ENCODE assay signal across 8 cellular contexts in genomic region chr17:8079291-8080207, GRCh38. TPM values are rescaled to one million over a fixed set of nuclear protein-coding genes. Genes with fewer than 3 reads are reported as not detected.
DNase-seq lines count a peak whose midpoint lies in the region; ATAC-seq and TF ChIP-seq lines count a peak whose summit lies in the region.

No MANE protein-coding gene starts in this region.

- no peak overlapping the region for H3K18ac ChIP-seq in trophoblast cell (ENCODE audit: low read length)

- peak overlapping the region; percentile 96 for H2AFZ ChIP-seq in ACC112 (ENCODE audit: low read length, unreplicated experiment)
- no peak overlapping the region for H2AFZ ChIP-seq in trophoblast cell (ENCODE audit: insufficient read depth, low read length, poor library complexity)

- TF ChIP-seq POLR2A in transverse colon (IDR thresholded peaks at IDR 0.05): no peak

- no peak overlapping the region for H2BK12ac ChIP-seq in trophoblast cell (ENCODE audit: low read length)

- H3K4me1 ChIP-seq in ACC112 (ENCODE audit: control insufficient read depth, insufficient read depth, low read length, unreplicated experiment) (peaks cover 11% of the 10 kb centered on the region), trophoblast cell (ENCODE audit: control insufficient read depth in 1 of 2, insufficient read depth in 2 of 2, low read length in 2 of 2) (peaks cover 3 to 6% of the 10 kb centered on the region in 2 experiments), transverse colon (peaks cover 0 to 18% (median 16%) of the 10 kb centered on the region in 4 donors)

- H3K36me3 Mint-ChIP-seq in activated naive CD4-positive, alpha-beta T cell treated with anti-CD3 and anti-CD28 coated beads, Interleukin-2, amount 50 U/mL, for 72 hours: peaks cover 0 to 7% of the 10 kb centered on the region in 2 donors

- H3K36me3 ChIP-seq in ACC112 (ENCODE audit: insufficient read depth, low read length) (no peaks in the 10 kb centered on the region), trophoblast cell (ENCODE audit: control insufficient read depth in 1 of 2, insufficient read depth in 2 of 2, low read length in 2 of 2) (no peaks in the 10 kb centered on the region), transverse colon (no peaks in the 10 kb centered on the region)

- no peak overlapping the region for H2BK120ac ChIP-seq in trophoblast cell (ENCODE audit: insufficient read depth, low read length, poor library complexity)

- DNase-seq in SKM-1 (lab: John Stamatoyannopoulos, UW; ENCODE audit: unreplicated experiment): peak; percentile 31
- peak; percentile 85 for DNase-seq in activated naive CD4-positive, alpha-beta T cell treated with anti-CD3 and anti-CD28 coated beads, Interleukin-2, amount 50 U/mL, for 72 hours (ENCODE audit: low spot score in 2 of 2)
- peak; percentile 88 for DNase-seq in cardiac septum (ENCODE audit: low spot score)
- peak; percentile 36 to 70 for DNase-seq in trophoblast cell
- peak; percentile 76 for DNase-seq in transverse colon

- H3K9me3 Mint-ChIP-seq in activated naive CD4-positive, alpha-beta T cell treated with anti-CD3 and anti-CD28 coated beads, Interleukin-2, amount 50 U/mL, for 72 hours: no peaks in the 10 kb centered on the region

- peak overlapping the region; percentile 71 for H3K4me2 ChIP-seq in trophoblast cell (ENCODE audit: low read length)

- intact Hi-C loops in cardiac septum (cut with DNase I) (no loop called here), transverse colon (cut with DNase I; ENCODE audit: low total_unique reads) (no loop called here)

- peak; percentile 68 for ATAC-seq in GM18907 (IDR thresholded peaks at IDR 0.05; ENCODE audit: unreplicated experiment)
- peak; percentile 85 to 88 for ATAC-seq in activated naive CD4-positive, alpha-beta T cell treated with anti-CD3 and anti-CD28 coated beads, Interleukin-2, amount 50 U/mL, for 72 hours

- no peak overlapping the region for H3K23ac ChIP-seq in trophoblast cell (ENCODE audit: low read length)

- H3K4me3 ChIP-seq in ACC112 (ENCODE audit: low read depth, low read length): peak overlapping the region; percentile 81
- H3K4me3 ChIP-seq in trophoblast cell (ENCODE audit: low read depth, low read length): peak overlapping the region; percentile 55
- H3K4me3 ChIP-seq in transverse colon: peak overlapping the region; percentile 6 to 50 (median 27)

- H4K91ac ChIP-seq in trophoblast cell (ENCODE audit: low read depth, low read length): no peak overlapping the region

- H3K4ac ChIP-seq in trophoblast cell (ENCODE audit: low read depth, low read length): no peak overlapping the region

- H3K9me3 ChIP-seq in trophoblast cell (ENCODE audit: insufficient read depth, low read depth, low read length): peaks cover 11% of the 10 kb centered on the region
- no peaks in the 10 kb centered on the region for H3K9me3 ChIP-seq in transverse colon

- H3K79me2 ChIP-seq in ACC112 (ENCODE audit: control insufficient read depth, insufficient read depth, low read length, unreplicated experiment) (no peaks in the 10 kb centered on the region), trophoblast cell (ENCODE audit: control insufficient read depth, insufficient read depth, low read length, poor library complexity) (no peaks in the 10 kb centered on the region)

- in situ Hi-C loops in transverse colon (cut with MboI; ENCODE audit: low pct_ligation_motif_present in 1 of 4, low pct_unique_long_range_greater_than_20kb in 1 of 4, low sequenced_read_pairs in 3 of 4): loop anchor here in 2 of 4 donors (25.0 kb wide), 1 partner anchor 233 kb away; the partner anchor contains the start of gene ARHGEF15 (in 2 of the 2)

- H2BK5ac ChIP-seq in trophoblast cell (ENCODE audit: low read depth, low read length, poor library complexity): no peak overlapping the region

- H3K9ac ChIP-seq in trophoblast cell (ENCODE audit: low read length): no peak overlapping the region

- H3K27me3 ChIP-seq in ACC112 (ENCODE audit: insufficient read depth, low read length) (peaks cover 40% of the 10 kb centered on the region), trophoblast cell (ENCODE audit: insufficient read depth, low read length) (peaks cover 25% of the 10 kb centered on the region), transverse colon (peaks cover 76% of the 10 kb centered on the region)

- no CpG with 5 or more reads among the region's 87 CpGs for WGBS in trophoblast cell (ENCODE audit: extremely low coverage, insufficient coverage, insufficient read length)
- 1% methylated on average over 73 of the region's 87 CpGs; no CpG with 5 or more reads in 1 of the 2 donors for WGBS in transverse colon (ENCODE audit: low coverage in 1 of 2), 2 donors

- no peak overlapping the region for H4K12ac ChIP-seq in trophoblast cell (ENCODE audit: low read depth, low read length)

- H3K79me1 ChIP-seq in trophoblast cell (ENCODE audit: low read length): no peaks in the 10 kb centered on the region

- no peak for TF ChIP-seq EP300 in transverse colon (IDR thresholded peaks at IDR 0.05; ENCODE audit: low read depth)

- H3K14ac ChIP-seq in trophoblast cell (ENCODE audit: low read length): no peak overlapping the region

- H3K27ac ChIP-seq in ACC112 (ENCODE audit: low read depth, low read length) (no peak overlapping the region), trophoblast cell (ENCODE audit: low read depth, low read length) (no peak overlapping the region), transverse colon (peak overlapping the region in 3 of 4 donors; percentile 34 to 70 (median 40))

- H4K8ac ChIP-seq in trophoblast cell (ENCODE audit: low read depth, low read length): no peak overlapping the region

- H2AK5ac ChIP-seq in trophoblast cell (ENCODE audit: low read length): no peak overlapping the region

- TF ChIP-seq CTCF in LNCAP (IDR thresholded peaks at IDR 0.05) (peak; percentile 90), transverse colon (IDR thresholded peaks at IDR 0.05) (peak; percentile 79 to 96 (median 94))

- H3K27ac Mint-ChIP-seq in activated naive CD4-positive, alpha-beta T cell treated with anti-CD3 and anti-CD28 coated beads, Interleukin-2, amount 50 U/mL, for 72 hours: peak overlapping the region in 1 of 2 donors; percentile 69

RNA-seq across cellular contexts. Expression of gene ALOX12B, which starts 8.0 kb away (rescaled TPM):
- 1 to 10 TPM; 1.5 to 3.2 TPM for total RNA-seq in activated naive CD4-positive, alpha-beta T cell treated with anti-CD3 and anti-CD28 coated beads, Interleukin-2, amount 50 U/mL, for 72 hours
- total RNA-seq in cardiac septum: not detected
- 0.07 and 0.08 TPM in 2 replicates for polyA plus RNA-seq in trophoblast cell (2013)
- not detected for total RNA-seq in transverse colon

RNA-seq across cellular contexts. Expression of gene ALOXE3, which starts 38.8 kb away (rescaled TPM):
- total RNA-seq in activated naive CD4-positive, alpha-beta T cell treated with anti-CD3 and anti-CD28 coated beads, Interleukin-2, amount 50 U/mL, for 72 hours: under 1 TPM in 1 of 2 donors, not detected in 1; 0.23 TPM
- total RNA-seq in cardiac septum: not detected
- 0.26 and 0.31 TPM in 2 replicates for polyA plus RNA-seq in trophoblast cell (2013)
- total RNA-seq in transverse colon: under 1 TPM in 1 of 4 donors, not detected in 3; 0.79 TPM

RNA-seq across cellular contexts. Expression of gene ALOX15B, which starts 40.7 kb away (rescaled TPM):
- not detected for total RNA-seq in activated naive CD4-positive, alpha-beta T cell treated with anti-CD3 and anti-CD28 coated beads, Interleukin-2, amount 50 U/mL, for 72 hours
- total RNA-seq in cardiac septum (not detected), transverse colon (10 to 100 TPM in 1 of 4 donors, 1 to 10 TPM in 3; 3.3 to 44.4 (median 5.4) TPM)
- 1.2 and 1.4 TPM in 2 replicates for polyA plus RNA-seq in trophoblast cell (2013)

RNA-seq across cellular contexts. Expression of gene HES7, which starts 44.4 kb away (rescaled TPM):
- total RNA-seq in activated naive CD4-positive, alpha-beta T cell treated with anti-CD3 and anti-CD28 coated beads, Interleukin-2, amount 50 U/mL, for 72 hours: 10 to 100 TPM in 1 of 2 donors, 1 to 10 TPM in 1; 7.5 to 10.7 TPM
- total RNA-seq in cardiac septum (0.65 TPM), transverse colon (not detected)
- 0.29 and 0.49 TPM in 2 replicates for polyA plus RNA-seq in trophoblast cell (2013)

Comparison
In these comparisons a context has a peak if more than half of its experiments do, and no peak if none do; other contexts are left out.
1. H3K27ac ChIP-seq: peak in transverse colon (3 of 4); none in ACC112 (single experiment) and trophoblast cell (single experiment).
2. H3K4me3 ChIP-seq: peak in every context shown above with its lines; median percentile 81 in ACC112; 55 in trophoblast cell; 27 in transverse colon.
3. DNase-seq: peak in every context shown above with its lines; median percentile 88 in cardiac septum; 85 in activated naive CD4-positive, alpha-beta T cell treated with anti-CD3 and anti-CD28 coated beads, Interleukin-2, amount 50 U/mL, for 72 hours; 76 in transverse colon; 53 in trophoblast cell; 31 in SKM-1.